In genomic region chr1:50427086-50427817, GRCh38 we compare ENCODE assay signal across 1 cellular context.
TF ChIP-seq lines count a peak whose summit lies in the region.

No MANE protein-coding gene starts in this region.

TF ChIP-seq in WTC11, 78 proteins besides CTCF, POLR2A, EP300 and RAD21 (continued from another document):
- TF ChIP-seq ZNF425 (CRISPR knock-in tag; conservative IDR thresholded peaks at IDR 0.05) (no peak), ZNF423 (CRISPR knock-in tag; IDR thresholded peaks at IDR 0.05) (no peak), ATF2 (CRISPR knock-in tag; IDR thresholded peaks at IDR 0.05; ENCODE audit: borderline replicate concordance, low read depth) (no peak), FOXP4 (CRISPR knock-in tag; IDR thresholded peaks at IDR 0.05) (no peak), NR3C1 (CRISPR knock-in tag; conservative IDR thresholded peaks at IDR 0.05; ENCODE audit: low read depth) (no peak), RELA (CRISPR knock-in tag; IDR thresholded peaks at IDR 0.05; ENCODE audit: borderline replicate concordance) (no peak)
